ENCODE assay signal across 14 cellular contexts in genomic region chr18:36315736-36316135, GRCh38. TPM values are rescaled to one million over a fixed set of nuclear protein-coding genes. Genes with fewer than 3 reads are reported as not detected.
DNase-seq lines count a peak whose midpoint lies in the region; ATAC-seq and TF ChIP-seq lines count a peak whose summit lies in the region.
"Had no signal": no experiment of that assay in that cellular context is flagged by ENCODE, and none has a peak within 500 bp of the region (broad histone marks: within the 10 kb centered on the region; RNA-seq: fewer than 3 reads in every experiment).

No MANE protein-coding gene starts in this region.

- BruUV-seq in MCF 10A (replicated peaks; lab: Mats Ljungman, UMichigan) = no TSS peak

- no peaks in the 10 kb centered on the region for H3K27me3 Mint-ChIP-seq in MCF 10A (ENCODE audit: insufficient read depth, unreplicated experiment)

- POLR2A ChIA-PET in MCF 10A (lab: Yijun Ruan, JAX) = interaction anchor here (0.6 to 2.1 kb wide), 12 partner anchors 8 to 1448 kb away, joined by 3 to 11 read pairs (median 4); partner anchors contain the start of genes FHOD3 and RPRD1A

- CTCF ChIA-PET in MCF 10A (lab: Yijun Ruan, JAX) = interaction anchor here (0.6 to 1.6 kb wide), 4 partner anchors 12 to 377 kb away, joined by 3 to 4 read pairs (median 3); no protein-coding TSS in a partner anchor

- peak; percentile 81 for DNase-seq in MCF 10A (ENCODE audit: unreplicated experiment)
- DNase-seq in breast epithelium (ENCODE audit: low spot score in 2 of 2) = no peak
- DNase-seq in adrenal gland = peak; percentile 48 to 74 (median 70)
- DNase-seq in heart right ventricle = no peak
- DNase-seq in vagina (ENCODE audit: extremely low spot score in 2 of 2) = peak; percentile 54 to 55
- no peak for DNase-seq in NCI-H748 treated with DMSO at 0.1 percent for 48 hours (lab: John Stamatoyannopoulos, UW)
- DNase-seq in NCI-H1092 treated with DMSO at 0.1 percent for 48 hours (lab: John Stamatoyannopoulos, UW) = no peak
- DNase-seq: 8988T; NCI-H187; NK-92 treated with Interleukin-12 subunit alpha and Interleukin-12 subunit beta, amount 100 ng/mL, for 24 hours had no signal

- H3K4me1 ChIP-seq in breast epithelium (no peaks in the 10 kb centered on the region), adrenal gland (replicated peaks in 1 of 2) (peaks cover 34 to 39% of the 10 kb centered on the region in 2 donors), heart right ventricle (peaks cover 0 to 57% (median 28%) of the 10 kb centered on the region in 9 donors), vagina (no peaks in the 10 kb centered on the region)

- H3K4me1 Mint-ChIP-seq in MCF 10A (ENCODE audit: insufficient read depth, unreplicated experiment) = peaks cover 39% of the 10 kb centered on the region
- H3K4me1 Mint-ChIP-seq: IgD-negative memory B cell had no signal

- intact Hi-C loops in MCF 10A (cut with micrococcal nuclease) = no loop called here
- intact Hi-C loops in breast epithelium (cut with DNase I; ENCODE audit: low total_unique reads) = loop anchor here (10.0 kb wide), 1 partner anchor 1811 kb away; no protein-coding TSS in a partner anchor
- intact Hi-C loops in adrenal gland (cut with DNase I) = no loop called here
- intact Hi-C loops in heart right ventricle (cut with DNase I) = no loop called here
- intact Hi-C loops in vagina (cut with DNase I) = no loop called here

- H3K4me3 Mint-ChIP-seq in MCF 10A (ENCODE audit: unreplicated experiment) = no peak overlapping the region
- H3K4me3 Mint-ChIP-seq: IgD-negative memory B cell; natural killer cell treated with Interleukin-12 subunit alpha and Interleukin-12 subunit beta and Interleukin-15 and Interleukin-18, amount 100 ng/mL, for 72 hours had no signal

- no peaks in the 10 kb centered on the region for H3K36me3 Mint-ChIP-seq in MCF 10A (ENCODE audit: insufficient read depth, unreplicated experiment)
- H3K36me3 Mint-ChIP-seq: IgD-negative memory B cell had no signal

- H3K9me3 ChIP-seq in breast epithelium (peaks cover 0 to 18% of the 10 kb centered on the region in 2 donors), adrenal gland (replicated peaks in 1 of 3) (peaks cover 0 to 10% (median 0%) of the 10 kb centered on the region in 3 donors), heart right ventricle (peaks cover 0 to 23% (median 3%) of the 10 kb centered on the region in 11 donors), vagina (no peaks in the 10 kb centered on the region)

- TF ChIP-seq CTCF in MCF 10A (IDR thresholded peaks at IDR 0.05; ENCODE audit: unreplicated experiment) (no peak), breast epithelium (IDR thresholded peaks at IDR 0.05) (no peak), adrenal gland (IDR thresholded peaks at IDR 0.05) (no peak), heart right ventricle (IDR thresholded peaks at IDR 0.05) (no peak), vagina (IDR thresholded peaks at IDR 0.05) (no peak)

- H3K4me3 ChIP-seq in breast epithelium (no peak overlapping the region), adrenal gland (no peak overlapping the region), heart right ventricle (no peak overlapping the region), vagina (no peak overlapping the region)

- H3K27ac Mint-ChIP-seq in MCF 10A (ENCODE audit: low read depth, unreplicated experiment) = peak overlapping the region; percentile 81
- H3K27ac Mint-ChIP-seq: IgD-negative memory B cell; natural killer cell treated with Interleukin-12 subunit alpha and Interleukin-12 subunit beta and Interleukin-15 and Interleukin-18, amount 100 ng/mL, for 72 hours had no signal

- H3K9me3 Mint-ChIP-seq in MCF 10A (ENCODE audit: unreplicated experiment) = peaks cover 8% of the 10 kb centered on the region

- H3K27me3 ChIP-seq in breast epithelium (no peaks in the 10 kb centered on the region), adrenal gland (no peaks in the 10 kb centered on the region), heart right ventricle (no peaks in the 10 kb centered on the region), vagina (no peaks in the 10 kb centered on the region)

- H3K27ac ChIP-seq in breast epithelium = no peak overlapping the region
- H3K27ac ChIP-seq in adrenal gland = peak overlapping the region in 4 of 5 donors; percentile 69 to 83 (median 76)
- H3K27ac ChIP-seq in heart right ventricle = peak overlapping the region in 9 of 10 donors; percentile 7 to 58 (median 34)
- no peak overlapping the region for H3K27ac ChIP-seq in vagina

- H3K36me3 ChIP-seq in breast epithelium (no peaks in the 10 kb centered on the region), adrenal gland (replicated peaks in 1 of 2) (no peaks in the 10 kb centered on the region), heart right ventricle (no peaks in the 10 kb centered on the region), vagina (no peaks in the 10 kb centered on the region)

- whole genome bisulfite sequencing in adrenal gland, 4 donors = 47 to 63% (median 59%) methylated on average over 9 to 10 of the region's 10 CpGs
- 46 to 51% methylated on average over 10 of the region's 10 CpGs for WGBS in heart right ventricle, 2 donors

- ATAC-seq in heart right ventricle = peak in 6 of 8 donors; percentile 71 to 92 (median 76)
- no peak for ATAC-seq in GM21619 (IDR thresholded peaks at IDR 0.05; ENCODE audit: unreplicated experiment)

- TF ChIP-seq POLR2A in breast epithelium (IDR thresholded peaks at IDR 0.05) = no peak
- TF ChIP-seq POLR2A in adrenal gland (IDR thresholded peaks at IDR 0.05) = peak in 1 of 2 donors; percentile 51
- TF ChIP-seq POLR2A in vagina (IDR thresholded peaks at IDR 0.05) = no peak

RNA-seq across cellular contexts. Expression of gene FHOD3, which starts 18.2 kb away (rescaled TPM):
- total RNA-seq in MCF 10A (2022) (5.0 and 5.3 TPM in 2 replicates), breast epithelium (10 to 100 TPM in 2 of 3 donors, 1 to 10 TPM in 1; 1.9 to 13.1 (median 13.0) TPM), adrenal gland (10 to 100 TPM; 35.5 to 84.6 (median 46.8) TPM), heart right ventricle (100 to 1,000 TPM; 280 to 484 (median 406) TPM), vagina (5.6 TPM)
- polyA plus RNA-seq in adrenal gland (10 to 100 TPM; 55.3 to 87.9 (median 68.7) TPM), heart right ventricle (100 to 1,000 TPM in 1 of 2 donors, 10 to 100 TPM in 1; 81.8 to 298 TPM)
- total RNA-seq: natural killer cell treated with Interleukin-12 subunit alpha and Interleukin-12 subunit beta and Interleukin-15 and Interleukin-18, amount 100 ng/mL, for 72 hours; T-helper 2 cell treated with Interferon-gamma antibody and Interleukin-4, amounts not matched to agents 100 ng/mL and 5 ng/mL, for 36 hours had no signal
- polyA plus RNA-seq: IgD-negative memory B cell had no signal

Comparison
In these comparisons a context has a peak if more than half of its experiments do, and no peak if none do; other contexts are left out.
1. DNase-seq: peak in MCF 10A (single experiment), adrenal gland (7 of 7) and vagina (2 of 2); none in breast epithelium (0 of 2), heart right ventricle (0 of 2), NCI-H748 treated with DMSO at 0.1 percent for 48 hours (single experiment) and NCI-H1092 treated with DMSO at 0.1 percent for 48 hours (single experiment).
2. H3K27ac ChIP-seq: peak in adrenal gland (4 of 5) and heart right ventricle (9 of 10); none in breast epithelium (0 of 2) and vagina (single experiment).